ENCODE assay signal across 1 cellular context in the genomic region with DNA sequence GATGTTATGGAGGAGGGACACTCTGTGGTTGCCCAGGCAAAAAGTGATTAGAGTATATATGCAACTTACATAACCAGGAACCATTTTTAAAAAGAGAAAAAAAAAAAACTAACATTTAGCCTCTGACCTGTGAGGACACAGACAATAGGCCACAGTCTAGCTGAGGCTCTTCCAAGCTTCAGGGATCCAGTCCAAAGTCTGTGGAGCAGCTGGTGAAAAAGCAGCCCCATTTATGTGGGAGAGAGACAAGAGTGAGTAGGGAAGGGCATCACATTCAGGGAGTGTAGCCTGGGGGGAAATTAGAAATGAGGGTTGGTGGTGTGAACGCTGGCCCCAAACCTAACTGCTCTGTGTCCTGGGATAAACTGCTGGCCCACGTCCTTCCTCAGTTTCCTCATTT.
TF ChIP-seq lines count a peak whose summit lies in the region.

No MANE protein-coding gene starts in this region.

TF ChIP-seq in HepG2, 621 proteins besides CTCF, POLR2A, EP300 and RAD21 (continued from another document and continues in another):
- TF ChIP-seq, protein P1, sequence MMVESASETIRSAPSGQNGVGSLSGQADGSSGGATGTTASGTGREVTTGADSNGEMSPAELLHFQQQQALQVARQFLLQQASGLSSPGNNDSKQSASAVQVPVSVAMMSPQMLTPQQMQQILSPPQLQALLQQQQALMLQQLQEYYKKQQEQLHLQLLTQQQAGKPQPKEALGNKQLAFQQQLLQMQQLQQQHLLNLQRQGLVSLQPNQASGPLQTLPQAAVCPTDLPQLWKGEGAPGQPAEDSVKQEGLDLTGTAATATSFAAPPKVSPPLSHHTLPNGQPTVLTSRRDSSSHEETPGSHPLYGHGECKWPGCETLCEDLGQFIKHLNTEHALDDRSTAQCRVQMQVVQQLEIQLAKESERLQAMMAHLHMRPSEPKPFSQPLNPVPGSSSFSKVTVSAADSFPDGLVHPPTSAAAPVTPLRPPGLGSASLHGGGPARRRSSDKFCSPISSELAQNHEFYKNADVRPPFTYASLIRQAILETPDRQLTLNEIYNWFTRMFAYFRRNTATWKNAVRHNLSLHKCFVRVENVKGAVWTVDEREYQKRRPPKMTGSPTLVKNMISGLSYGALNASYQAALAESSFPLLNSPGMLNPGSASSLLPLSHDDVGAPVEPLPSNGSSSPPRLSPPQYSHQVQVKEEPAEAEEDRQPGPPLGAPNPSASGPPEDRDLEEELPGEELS (CRISPR knock-in tag; IDR thresholded peaks at IDR 0.05): no peak
- TF ChIP-seq ZMYM3 (CRISPR knock-in tag; IDR thresholded peaks at IDR 0.05) (peak; percentile 73), ZNF496 (CRISPR knock-in tag; IDR thresholded peaks at IDR 0.05; ENCODE audit: insufficient replicate concordance) (no peak), ZNF292 (CRISPR knock-in tag; IDR thresholded peaks at IDR 0.05; ENCODE audit: borderline replicate concordance, low read depth) (0 out of 2 replicates have a peak, but pooled peaks have one; percentile 69), ATF2 (CRISPR knock-in tag; IDR thresholded peaks at IDR 0.05) (no peak), ATF6 (CRISPR knock-in tag; conservative IDR thresholded peaks at IDR 0.05) (no peak), ATF4 (CRISPR knock-in tag; IDR thresholded peaks at IDR 0.05) (no peak), NFKBIZ (CRISPR knock-in tag; IDR thresholded peaks at IDR 0.05) (no peak), MIER3 (CRISPR knock-in tag; IDR thresholded peaks at IDR 0.05; ENCODE audit: borderline replicate concordance) (no peak), ATM (IDR thresholded peaks at IDR 0.05; ENCODE audit: borderline replicate concordance) (no peak), E2F2 (CRISPR knock-in tag; IDR thresholded peaks at IDR 0.05; ENCODE audit: borderline replicate concordance) (no peak), ZNF660 (CRISPR knock-in tag; IDR thresholded peaks at IDR 0.05; ENCODE audit: borderline replicate concordance, low read depth) (no peak), MTF2 (CRISPR knock-in tag; IDR thresholded peaks at IDR 0.05; ENCODE audit: borderline replicate concordance) (no peak), ZNF563 (CRISPR knock-in tag; IDR thresholded peaks at IDR 0.05) (no peak), ZNF737 (CRISPR knock-in tag; IDR thresholded peaks at IDR 0.05; ENCODE audit: borderline replicate concordance) (no peak), SATB2 (CRISPR knock-in tag; IDR thresholded peaks at IDR 0.05) (no peak), ZNF784 (CRISPR knock-in tag; IDR thresholded peaks at IDR 0.05; ENCODE audit: borderline replicate concordance) (no peak), WIZ (CRISPR knock-in tag; IDR thresholded peaks at IDR 0.05) (no peak), GATAD2A (CRISPR knock-in tag; IDR thresholded peaks at IDR 0.05) (peak; percentile 45), RFXAP (CRISPR knock-in tag; IDR thresholded peaks at IDR 0.05; ENCODE audit: borderline replicate concordance) (no peak), FOXM1 (CRISPR knock-in tag; IDR thresholded peaks at IDR 0.05) (no peak), THAP11 (CRISPR knock-in tag; IDR thresholded peaks at IDR 0.05) (no peak), MAF1 (CRISPR knock-in tag; IDR thresholded peaks at IDR 0.05; ENCODE audit: borderline replicate concordance) (no peak), MED13 (CRISPR knock-in tag; IDR thresholded peaks at IDR 0.05) (no peak), TBX3 (IDR thresholded peaks at IDR 0.05; ENCODE audit: borderline replicate concordance) (no peak), SP1 (IDR thresholded peaks at IDR 0.05) (no peak), SP1 (CRISPR knock-in tag; IDR thresholded peaks at IDR 0.05) (no peak), FIP1L1 (IDR thresholded peaks at IDR 0.05; ENCODE audit: borderline replicate concordance, insufficient read depth, low read depth, low read length) (no peak), MXD4 (CRISPR knock-in tag; IDR thresholded peaks at IDR 0.05) (no peak), ZNF383 (CRISPR knock-in tag; IDR thresholded peaks at IDR 0.05; ENCODE audit: borderline replicate concordance) (no peak), SP2 (CRISPR knock-in tag; IDR thresholded peaks at IDR 0.05) (no peak), ZNF552 (CRISPR knock-in tag; IDR thresholded peaks at IDR 0.05; ENCODE audit: borderline replicate concordance) (no peak), ARID2 (CRISPR knock-in tag; IDR thresholded peaks at IDR 0.05; ENCODE audit: borderline replicate concordance) (no peak), SP140L (CRISPR knock-in tag; IDR thresholded peaks at IDR 0.05; ENCODE audit: borderline replicate concordance) (no peak)
- TF ChIP-seq, protein P2, sequence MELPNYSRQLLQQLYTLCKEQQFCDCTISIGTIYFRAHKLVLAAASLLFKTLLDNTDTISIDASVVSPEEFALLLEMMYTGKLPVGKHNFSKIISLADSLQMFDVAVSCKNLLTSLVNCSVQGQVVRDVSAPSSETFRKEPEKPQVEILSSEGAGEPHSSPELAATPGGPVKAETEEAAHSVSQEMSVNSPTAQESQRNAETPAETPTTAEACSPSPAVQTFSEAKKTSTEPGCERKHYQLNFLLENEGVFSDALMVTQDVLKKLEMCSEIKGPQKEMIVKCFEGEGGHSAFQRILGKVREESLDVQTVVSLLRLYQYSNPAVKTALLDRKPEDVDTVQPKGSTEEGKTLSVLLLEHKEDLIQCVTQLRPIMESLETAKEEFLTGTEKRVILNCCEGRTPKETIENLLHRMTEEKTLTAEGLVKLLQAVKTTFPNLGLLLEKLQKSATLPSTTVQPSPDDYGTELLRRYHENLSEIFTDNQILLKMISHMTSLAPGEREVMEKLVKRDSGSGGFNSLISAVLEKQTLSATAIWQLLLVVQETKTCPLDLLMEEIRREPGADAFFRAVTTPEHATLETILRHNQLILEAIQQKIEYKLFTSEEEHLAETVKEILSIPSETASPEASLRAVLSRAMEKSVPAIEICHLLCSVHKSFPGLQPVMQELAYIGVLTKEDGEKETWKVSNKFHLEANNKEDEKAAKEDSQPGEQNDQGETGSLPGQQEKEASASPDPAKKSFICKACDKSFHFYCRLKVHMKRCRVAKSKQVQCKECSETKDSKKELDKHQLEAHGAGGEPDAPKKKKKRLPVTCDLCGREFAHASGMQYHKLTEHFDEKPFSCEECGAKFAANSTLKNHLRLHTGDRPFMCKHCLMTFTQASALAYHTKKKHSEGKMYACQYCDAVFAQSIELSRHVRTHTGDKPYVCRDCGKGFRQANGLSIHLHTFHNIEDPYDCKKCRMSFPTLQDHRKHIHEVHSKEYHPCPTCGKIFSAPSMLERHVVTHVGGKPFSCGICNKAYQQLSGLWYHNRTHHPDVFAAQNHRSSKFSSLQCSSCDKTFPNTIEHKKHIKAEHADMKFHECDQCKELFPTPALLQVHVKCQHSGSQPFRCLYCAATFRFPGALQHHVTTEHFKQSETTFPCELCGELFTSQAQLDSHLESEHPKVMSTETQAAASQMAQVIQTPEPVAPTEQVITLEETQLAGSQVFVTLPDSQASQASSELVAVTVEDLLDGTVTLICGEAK (IDR thresholded peaks at IDR 0.05): no peak
- TF ChIP-seq, protein P2 (CRISPR knock-in tag; IDR thresholded peaks at IDR 0.05): no peak
- TF ChIP-seq, protein P3, sequence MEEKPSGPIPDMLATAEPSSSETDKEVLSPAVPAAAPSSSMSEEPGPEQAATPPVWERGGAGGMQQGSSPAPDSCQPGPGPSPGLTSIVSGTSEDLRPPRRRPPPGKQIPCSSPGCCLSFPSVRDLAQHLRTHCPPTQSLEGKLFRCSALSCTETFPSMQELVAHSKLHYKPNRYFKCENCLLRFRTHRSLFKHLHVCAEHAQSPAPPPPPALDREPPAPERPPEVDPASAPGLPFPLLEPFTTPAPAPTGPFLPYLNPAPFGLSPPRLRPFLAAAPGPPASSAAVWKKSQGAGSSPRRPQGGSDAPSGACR (CRISPR knock-in tag; IDR thresholded peaks at IDR 0.05): no peak
- TF ChIP-seq, protein P4, sequence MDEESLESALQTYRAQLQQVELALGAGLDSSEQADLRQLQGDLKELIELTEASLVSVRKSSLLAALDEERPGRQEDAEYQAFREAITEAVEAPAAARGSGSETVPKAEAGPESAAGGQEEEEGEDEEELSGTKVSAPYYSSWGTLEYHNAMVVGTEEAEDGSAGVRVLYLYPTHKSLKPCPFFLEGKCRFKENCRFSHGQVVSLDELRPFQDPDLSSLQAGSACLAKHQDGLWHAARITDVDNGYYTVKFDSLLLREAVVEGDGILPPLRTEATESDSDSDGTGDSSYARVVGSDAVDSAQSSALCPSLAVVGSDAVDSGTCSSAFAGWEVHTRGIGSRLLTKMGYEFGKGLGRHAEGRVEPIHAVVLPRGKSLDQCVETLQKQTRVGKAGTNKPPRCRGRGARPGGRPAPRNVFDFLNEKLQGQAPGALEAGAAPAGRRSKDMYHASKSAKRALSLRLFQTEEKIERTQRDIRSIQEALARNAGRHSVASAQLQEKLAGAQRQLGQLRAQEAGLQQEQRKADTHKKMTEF (CRISPR knock-in tag; IDR thresholded peaks at IDR 0.05): 0 out of 2 replicates have a peak, but pooled peaks have one; percentile 38
- TF ChIP-seq, protein P5, sequence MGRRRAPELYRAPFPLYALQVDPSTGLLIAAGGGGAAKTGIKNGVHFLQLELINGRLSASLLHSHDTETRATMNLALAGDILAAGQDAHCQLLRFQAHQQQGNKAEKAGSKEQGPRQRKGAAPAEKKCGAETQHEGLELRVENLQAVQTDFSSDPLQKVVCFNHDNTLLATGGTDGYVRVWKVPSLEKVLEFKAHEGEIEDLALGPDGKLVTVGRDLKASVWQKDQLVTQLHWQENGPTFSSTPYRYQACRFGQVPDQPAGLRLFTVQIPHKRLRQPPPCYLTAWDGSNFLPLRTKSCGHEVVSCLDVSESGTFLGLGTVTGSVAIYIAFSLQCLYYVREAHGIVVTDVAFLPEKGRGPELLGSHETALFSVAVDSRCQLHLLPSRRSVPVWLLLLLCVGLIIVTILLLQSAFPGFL (CRISPR knock-in tag; IDR thresholded peaks at IDR 0.05): no peak
